In genomic region chr10:97632949-97633884, GRCh38 we compare ENCODE assay signal across 1 cellular context.
A peak's percentile ranks its signal among the peaks of the same experiment; 100 is the strongest.
TF ChIP-seq lines count a peak whose summit lies in the region.

Gene MORN4 (minus strand): TSS chr10:97633500. CDS start chr10:97619653, 13,847 bp downstream.

TF ChIP-seq in K562, 482 proteins besides CTCF, POLR2A, EP300 and RAD21 (continued from another document and continues in another):
- TF ChIP-seq RERE (CRISPR knock-in tag; IDR thresholded peaks at IDR 0.05; ENCODE audit: borderline replicate concordance) = no peak
- no peak for TF ChIP-seq ZNF175 (CRISPR knock-in tag; IDR thresholded peaks at IDR 0.05; ENCODE audit: low read depth)
- TF ChIP-seq, protein P1, sequence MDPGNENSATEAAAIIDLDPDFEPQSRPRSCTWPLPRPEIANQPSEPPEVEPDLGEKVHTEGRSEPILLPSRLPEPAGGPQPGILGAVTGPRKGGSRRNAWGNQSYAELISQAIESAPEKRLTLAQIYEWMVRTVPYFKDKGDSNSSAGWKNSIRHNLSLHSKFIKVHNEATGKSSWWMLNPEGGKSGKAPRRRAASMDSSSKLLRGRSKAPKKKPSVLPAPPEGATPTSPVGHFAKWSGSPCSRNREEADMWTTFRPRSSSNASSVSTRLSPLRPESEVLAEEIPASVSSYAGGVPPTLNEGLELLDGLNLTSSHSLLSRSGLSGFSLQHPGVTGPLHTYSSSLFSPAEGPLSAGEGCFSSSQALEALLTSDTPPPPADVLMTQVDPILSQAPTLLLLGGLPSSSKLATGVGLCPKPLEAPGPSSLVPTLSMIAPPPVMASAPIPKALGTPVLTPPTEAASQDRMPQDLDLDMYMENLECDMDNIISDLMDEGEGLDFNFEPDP (CRISPR knock-in tag; IDR thresholded peaks at IDR 0.05) = no peak
- TF ChIP-seq, protein P2, sequence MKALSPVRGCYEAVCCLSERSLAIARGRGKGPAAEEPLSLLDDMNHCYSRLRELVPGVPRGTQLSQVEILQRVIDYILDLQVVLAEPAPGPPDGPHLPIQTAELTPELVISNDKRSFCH (CRISPR knock-in tag; IDR thresholded peaks at IDR 0.05) = no peak
- TF ChIP-seq, protein P2 (tag; IDR thresholded peaks at IDR 0.05) = no peak
- peak; percentile 41; the same call in 1 of the 2 replicates for TF ChIP-seq VEZF1 (CRISPR knock-in tag; IDR thresholded peaks at IDR 0.05)
- TF ChIP-seq IFI16 (CRISPR knock-in tag; IDR thresholded peaks at IDR 0.05) = no peak
- no peak for TF ChIP-seq HDGF (IDR thresholded peaks at IDR 0.05)
- 0 out of 4 replicates have a peak, but pooled peaks of 1 of the 2 experiments have one; percentile 16 for TF ChIP-seq NRF1 (conservative IDR thresholded peaks at IDR 0.05 in 1 of 2, IDR thresholded peaks at IDR 0.05 in 1 of 2)
- no peak for TF ChIP-seq NFXL1 (CRISPR knock-in tag; IDR thresholded peaks at IDR 0.05)
- no peak for TF ChIP-seq ZMIZ1 (IDR thresholded peaks at IDR 0.05; ENCODE audit: low read depth in 2 of 2, low read length in 2 of 2)
- no peak for TF ChIP-seq ZNF695 (CRISPR knock-in tag; IDR thresholded peaks at IDR 0.05)
- TF ChIP-seq UBTF (IDR thresholded peaks at IDR 0.05; ENCODE audit: borderline replicate concordance in 1 of 2, low read depth in 2 of 2, low read length in 2 of 2) = no peak
- TF ChIP-seq, protein P3, sequence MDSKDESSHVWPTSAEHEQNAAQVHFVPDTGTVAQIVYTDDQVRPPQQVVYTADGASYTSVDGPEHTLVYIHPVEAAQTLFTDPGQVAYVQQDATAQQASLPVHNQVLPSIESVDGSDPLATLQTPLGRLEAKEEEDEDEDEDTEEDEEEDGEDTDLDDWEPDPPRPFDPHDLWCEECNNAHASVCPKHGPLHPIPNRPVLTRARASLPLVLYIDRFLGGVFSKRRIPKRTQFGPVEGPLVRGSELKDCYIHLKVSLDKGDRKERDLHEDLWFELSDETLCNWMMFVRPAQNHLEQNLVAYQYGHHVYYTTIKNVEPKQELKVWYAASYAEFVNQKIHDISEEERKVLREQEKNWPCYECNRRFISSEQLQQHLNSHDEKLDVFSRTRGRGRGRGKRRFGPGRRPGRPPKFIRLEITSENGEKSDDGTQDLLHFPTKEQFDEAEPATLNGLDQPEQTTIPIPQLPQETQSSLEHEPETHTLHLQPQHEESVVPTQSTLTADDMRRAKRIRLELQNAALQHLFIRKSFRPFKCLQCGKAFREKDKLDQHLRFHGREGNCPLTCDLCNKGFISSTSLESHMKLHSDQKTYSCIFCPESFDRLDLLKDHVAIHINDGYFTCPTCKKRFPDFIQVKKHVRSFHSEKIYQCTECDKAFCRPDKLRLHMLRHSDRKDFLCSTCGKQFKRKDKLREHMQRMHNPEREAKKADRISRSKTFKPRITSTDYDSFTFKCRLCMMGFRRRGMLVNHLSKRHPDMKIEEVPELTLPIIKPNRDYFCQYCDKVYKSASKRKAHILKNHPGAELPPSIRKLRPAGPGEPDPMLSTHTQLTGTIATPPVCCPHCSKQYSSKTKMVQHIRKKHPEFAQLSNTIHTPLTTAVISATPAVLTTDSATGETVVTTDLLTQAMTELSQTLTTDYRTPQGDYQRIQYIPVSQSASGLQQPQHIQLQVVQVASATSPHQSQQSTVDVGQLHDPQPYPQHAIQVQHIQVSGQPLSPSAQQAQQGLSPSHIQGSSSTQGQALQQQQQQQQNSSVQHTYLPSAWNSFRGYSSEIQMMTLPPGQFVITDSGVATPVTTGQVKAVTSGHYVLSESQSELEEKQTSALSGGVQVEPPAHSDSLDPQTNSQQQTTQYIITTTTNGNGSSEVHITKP (IDR thresholded peaks at IDR 0.05; ENCODE audit: partially characterized antibody) = peak; percentile 95
- TF ChIP-seq ASH1L (IDR thresholded peaks at IDR 0.05; ENCODE audit: borderline replicate concordance, low read depth, partially characterized antibody) = peak; percentile 95
- no peak for TF ChIP-seq ELF2 (CRISPR knock-in tag; IDR thresholded peaks at IDR 0.05)
- peak; percentile 94 for TF ChIP-seq NEUROD1 (IDR thresholded peaks at IDR 0.05; ENCODE audit: borderline replicate concordance, low read depth, low read length, partially characterized antibody)
- no peak for TF ChIP-seq FOXM1 (IDR thresholded peaks at IDR 0.05; ENCODE audit: low read depth)
- no peak for TF ChIP-seq FOXM1 (CRISPR knock-in tag; IDR thresholded peaks at IDR 0.05; ENCODE audit: low read depth)
- no peak for TF ChIP-seq ETV1 (tag; conservative IDR thresholded peaks at IDR 0.05; ENCODE audit: low read depth)
- no peak for TF ChIP-seq NELFE (IDR thresholded peaks at IDR 0.05; ENCODE audit: insufficient read depth, insufficient read length)
- TF ChIP-seq EGR1 (conservative IDR thresholded peaks at IDR 0.05) = 0 out of 2 replicates have a peak, but pooled peaks have one; percentile 18
- TF ChIP-seq ZNF561 (CRISPR knock-in tag; conservative IDR thresholded peaks at IDR 0.05) = no peak
- TF ChIP-seq ZKSCAN1 (IDR thresholded peaks at IDR 0.05; ENCODE audit: low read depth, low read length) = peak; percentile 89
- TF ChIP-seq NCOR1 (IDR thresholded peaks at IDR 0.05) = peak; percentile 88
- TF ChIP-seq PURB (CRISPR knock-in tag; IDR thresholded peaks at IDR 0.05; ENCODE audit: low read depth) = no peak
- peak; percentile 29 for TF ChIP-seq SAP30 (IDR thresholded peaks at IDR 0.05; ENCODE audit: borderline replicate concordance, insufficient read depth, low read depth, low read length, poor library complexity, severe bottlenecking)
- no peak for TF ChIP-seq ZNF408 (CRISPR knock-in tag; IDR thresholded peaks at IDR 0.05; ENCODE audit: low read depth)
- peak; percentile 54 for TF ChIP-seq TAF1 (IDR thresholded peaks at IDR 0.05; ENCODE audit: control insufficient read depth, extremely low read depth, insufficient read depth, low read length, severe bottlenecking)
- no peak for TF ChIP-seq CBX1 (IDR thresholded peaks at IDR 0.05; ENCODE audit: low read depth)
- TF ChIP-seq NKRF (IDR thresholded peaks at IDR 0.05; ENCODE audit: borderline replicate concordance) = peak; percentile 58; the same call in 1 of the 2 replicates
- peak; percentile 56; the same call in 1 of the 2 replicates for TF ChIP-seq ZBTB7A (IDR thresholded peaks at IDR 0.05; ENCODE audit: borderline replicate concordance, control insufficient read depth, low read depth, low read length)
- TF ChIP-seq, protein P4, sequence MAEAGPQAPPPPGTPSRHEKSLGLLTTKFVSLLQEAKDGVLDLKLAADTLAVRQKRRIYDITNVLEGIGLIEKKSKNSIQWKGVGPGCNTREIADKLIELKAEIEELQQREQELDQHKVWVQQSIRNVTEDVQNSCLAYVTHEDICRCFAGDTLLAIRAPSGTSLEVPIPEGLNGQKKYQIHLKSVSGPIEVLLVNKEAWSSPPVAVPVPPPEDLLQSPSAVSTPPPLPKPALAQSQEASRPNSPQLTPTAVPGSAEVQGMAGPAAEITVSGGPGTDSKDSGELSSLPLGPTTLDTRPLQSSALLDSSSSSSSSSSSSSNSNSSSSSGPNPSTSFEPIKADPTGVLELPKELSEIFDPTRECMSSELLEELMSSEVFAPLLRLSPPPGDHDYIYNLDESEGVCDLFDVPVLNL (CRISPR knock-in tag; IDR thresholded peaks at IDR 0.05; ENCODE audit: low read depth) = no peak
- no peak for TF ChIP-seq ELF4 (CRISPR knock-in tag; IDR thresholded peaks at IDR 0.05)
- no peak for TF ChIP-seq ZNF41 (CRISPR knock-in tag; conservative IDR thresholded peaks at IDR 0.05)
